In genomic region chr18:57959278-57959677, GRCh38 we compare ENCODE assay signal across 9 cellular contexts.
A peak's percentile ranks its signal among the peaks of the same experiment; 100 is the strongest.
DNase-seq lines count a peak whose midpoint lies in the region; ATAC-seq and TF ChIP-seq lines count a peak whose summit lies in the region.
"Had no signal": no experiment of that assay in that cellular context is flagged by ENCODE, and none has a peak within 500 bp of the region (broad histone marks: within the 10 kb centered on the region; RNA-seq: fewer than 3 reads in every experiment).

No MANE protein-coding gene starts in this region.

- no TSS peak for BruUV-seq in IMR-90 (replicated peaks; lab: Mats Ljungman, UMichigan)

- no peak overlapping the region for H3K23ac ChIP-seq in IMR-90 (ENCODE audit: low read depth, low read length)

- no peak overlapping the region for H4K91ac ChIP-seq in IMR-90 (ENCODE audit: insufficient read depth, low read depth, low read length)

- H3K9ac ChIP-seq in IMR-90 (ENCODE audit: low read depth, low read length), result no peak overlapping the region
- H3K9ac ChIP-seq: BLaER1 had no signal

- no peak overlapping the region for H2BK20ac ChIP-seq in IMR-90 (ENCODE audit: low read depth, low read length)

- H3K9me3 ChIP-seq in IMR-90 (ENCODE audit: control insufficient read depth, insufficient read depth, low read length), result no peaks in the 10 kb centered on the region
- H3K9me3 ChIP-seq: BLaER1 had no signal

- no peak overlapping the region for H2AK9ac ChIP-seq in IMR-90 (replicated peaks; ENCODE audit: low read depth, low read length, poor library complexity)

- H3K9me1 ChIP-seq in IMR-90 (ENCODE audit: insufficient read depth, low read length), result no peaks in the 10 kb centered on the region; the same call in 1 of the 2 replicates

- H3K27me3 ChIP-seq in IMR-90 (ENCODE audit: control insufficient read depth, insufficient read depth, low read length), result peaks cover 16% of the 10 kb centered on the region
- H3K27me3 ChIP-seq: BLaER1 had no signal

- H3K4me2 ChIP-seq in IMR-90 (ENCODE audit: low read depth, low read length), result no peak overlapping the region
- H3K4me2 ChIP-seq: BLaER1 had no signal

- H3K27ac ChIP-seq in IMR-90 (ENCODE audit: insufficient read depth, low read length), result no peak overlapping the region
- H3K27ac ChIP-seq: BLaER1 had no signal

- no peaks in the 10 kb centered on the region for H4K20me1 ChIP-seq in IMR-90 (ENCODE audit: insufficient read depth, low read length)
- H4K20me1 ChIP-seq: BLaER1 had no signal

- peak; percentile 48 for TF ChIP-seq RAD21 in IMR-90 (IDR thresholded peaks at IDR 0.05; ENCODE audit: low read length)

- no peak for TF ChIP-seq POLR2A in IMR-90 (IDR thresholded peaks at IDR 0.05; ENCODE audit: low read depth, low read length)

- no peaks in the 10 kb centered on the region for H3K79me1 ChIP-seq in IMR-90 (ENCODE audit: low read depth in 1 of 2, low read length in 2 of 2)

- no peak overlapping the region for H2BK120ac ChIP-seq in IMR-90 (ENCODE audit: low read depth, low read length)

- H2AFZ ChIP-seq in IMR-90 (replicated peaks; ENCODE audit: low read length, poor library complexity), result peak overlapping the region; percentile 58

- H4K8ac ChIP-seq in IMR-90 (ENCODE audit: low read depth in 2 of 2, low read length in 2 of 2), result no peak overlapping the region

- H3K18ac ChIP-seq in IMR-90 (ENCODE audit: low read depth, low read length), result no peak overlapping the region

- no peak overlapping the region for H2AK5ac ChIP-seq in IMR-90 (ENCODE audit: low read depth, low read length)

- intact Hi-C loops in IMR-90 (cut with micrococcal nuclease), result loop anchor here (1.0 kb wide), 1 partner anchor 163 kb away; no protein-coding TSS in a partner anchor

- ATAC-seq in IMR-90 (ENCODE audit: low read depth), result peak; percentile 85
- no peak for ATAC-seq in GM19397 (IDR thresholded peaks at IDR 0.05; ENCODE audit: unreplicated experiment)

- TF ChIP-seq CTCF in IMR-90 (conservative IDR thresholded peaks at IDR 0.05; ENCODE audit: low read depth, low read length), result peak; percentile 44
- peak; percentile 43 for TF ChIP-seq CTCF in fibroblast of the aortic adventitia (IDR thresholded peaks at IDR 0.05; ENCODE audit: insufficient read depth, low read length)
- peak; percentile 69 for TF ChIP-seq CTCF in retinal pigment epithelial cell (conservative IDR thresholded peaks at IDR 0.05; ENCODE audit: low read depth, low read length)

- H3K4me3 ChIP-seq in IMR-90 (ENCODE audit: insufficient read depth, low read depth, low read length), result no peak overlapping the region
- H3K4me3 ChIP-seq in fibroblast of the aortic adventitia (ENCODE audit: low read depth, low read length), result no peak overlapping the region
- no peak overlapping the region for H3K4me3 ChIP-seq in retinal pigment epithelial cell (ENCODE audit: low read length)
- H3K4me3 ChIP-seq: BLaER1 had no signal

- no peaks in the 10 kb centered on the region for H3K4me1 ChIP-seq in IMR-90 (ENCODE audit: control insufficient read depth, insufficient read depth, low read length)

- no peak overlapping the region for H4K5ac ChIP-seq in IMR-90 (ENCODE audit: low read depth, low read length)

- no peaks in the 10 kb centered on the region for H3K36me3 ChIP-seq in IMR-90 (ENCODE audit: control insufficient read depth, insufficient read depth, low read length)
- H3K36me3 ChIP-seq: BLaER1 had no signal

- no peak overlapping the region for H3K14ac ChIP-seq in IMR-90 (replicated peaks; ENCODE audit: low read depth, low read length)

- in situ Hi-C loops in IMR-90 (cut with MboI; ENCODE audit: low sequenced_read_pairs), result no loop called here

- no CpG with 5 or more reads among the region's 3 CpGs for WGBS in IMR-90 (ENCODE audit: extremely low coverage in 2 of 2, insufficient read length in 1 of 2), 2 experiments

- no peak overlapping the region for H2BK5ac ChIP-seq in IMR-90 (ENCODE audit: low read depth, low read length, poor library complexity, severe bottlenecking)

- DNase-seq in NCI-H2171 treated with DMSO at 0.1 percent for 48 hours (lab: John Stamatoyannopoulos, UW) (peak; percentile 18), NCI-H2171 (lab: John Stamatoyannopoulos, UW) (no peak), IMR-90 (peak; percentile 62), RKO (ENCODE audit: low spot score) (peak; percentile 73), fibroblast of the aortic adventitia (ENCODE audit: low read depth) (peak; percentile 36), retinal pigment epithelial cell (ENCODE audit: low read depth) (peak; percentile 61), activated gamma-delta T cell (lab: John Stamatoyannopoulos, UW) (no peak)

- CTCF ChIA-PET in IMR-90 (lab: Yijun Ruan, JAX), result interaction anchor here (0.6 to 2.5 kb wide), 15 partner anchors 10 to 910 kb away, joined by 3 to 10 read pairs (median 4); partner anchors contain the start of gene NEDD4L

- dilution Hi-C loops in IMR-90 (cut with HindIII; ENCODE audit: low sequenced_read_pairs, unreplicated experiment), result no loop called here

- POLR2A ChIA-PET in IMR-90 (lab: Charles Lee; ENCODE audit: unreplicated experiment), result no interaction called here

- no peak overlapping the region for H2BK15ac ChIP-seq in IMR-90 (ENCODE audit: low read depth, low read length)

- H3K4ac ChIP-seq in IMR-90 (ENCODE audit: low read depth, low read length), result no peak overlapping the region

- H3K56ac ChIP-seq in IMR-90 (ENCODE audit: extremely low read depth, insufficient read depth, low read length), result no peak overlapping the region

TF ChIP-seq in IMR-90, 13 proteins besides CTCF, POLR2A, EP300 and RAD21:
- TF ChIP-seq SMC3 (IDR thresholded peaks at IDR 0.05; ENCODE audit: low read depth, low read length), result peak; percentile 55
- TF ChIP-seq NFE2L2 (IDR thresholded peaks at IDR 0.05; ENCODE audit: low read depth, low read length), result no peak
- peak; percentile 56; the same call in 1 of the 2 replicates for TF ChIP-seq USF2 (IDR thresholded peaks at IDR 0.05; ENCODE audit: low read depth, low read length)
- TF ChIP-seq BHLHE40 (IDR thresholded peaks at IDR 0.05; ENCODE audit: low read depth, low read length), result 0 out of 2 replicates have a peak, but pooled peaks have one; percentile 13

Comparison
In these comparisons a context has a peak if more than half of its experiments do, and no peak if none do; other contexts are left out.
1. DNase-seq: peak in NCI-H2171 treated with DMSO at 0.1 percent for 48 hours (single experiment), IMR-90 (single experiment), RKO (single experiment), fibroblast of the aortic adventitia (single experiment) and retinal pigment epithelial cell (single experiment); none in NCI-H2171 (single experiment) and activated gamma-delta T cell (single experiment).
2. Peak in every context shown above with its lines, with median percentiles within 50 percentile points of each other: CTCF ChIP-seq.